In genomic region chr7:27185013-27185707, GRCh38 we compare ENCODE assay signal across 9 cellular contexts. TPM values are rescaled to one million over a fixed set of nuclear protein-coding genes. Genes with fewer than 3 reads are reported as not detected.
DNase-seq lines count a peak whose midpoint lies in the region; ATAC-seq and TF ChIP-seq lines count a peak whose summit lies in the region.
"Had no signal": no experiment of that assay in that cellular context is flagged by ENCODE, and none has a peak within 500 bp of the region (broad histone marks: within the 10 kb centered on the region; RNA-seq: fewer than 3 reads in every experiment).

Gene HOXA11 (minus strand): TSS chr7:27185232. CDS start chr7:27185144, 88 bp downstream.

- H3K27me3 ChIP-seq in duodenal mucosa (ENCODE audit: control insufficient read depth in 1 of 2, insufficient read depth in 2 of 2, low read length in 2 of 2): peaks cover 88 to 96% of the 10 kb centered on the region in 2 donors

- peaks cover 9% of the 10 kb centered on the region for H3K36me3 Mint-ChIP-seq in T-helper 2 cell treated with Interferon-gamma antibody and Interleukin-4, amounts not matched to agents 5 μg/mL and 100 μg/mL, for 36 hours (ENCODE audit: low read depth)

- H3K9me3 ChIP-seq in duodenal mucosa (ENCODE audit: control insufficient read depth in 1 of 2, low read length in 2 of 2): no peaks in the 10 kb centered on the region

- H3K27me3 Mint-ChIP-seq in T-helper 2 cell treated with Interferon-gamma antibody and Interleukin-4, amounts not matched to agents 5 μg/mL and 100 μg/mL, for 36 hours (ENCODE audit: low read depth): peaks cover 89% of the 10 kb centered on the region

- ATAC-seq in omental fat pad (ENCODE audit: low FRiP score) (no peak), HG02852 (IDR thresholded peaks at IDR 0.05; ENCODE audit: unreplicated experiment) (no peak)

- H3K9ac ChIP-seq in duodenal mucosa (ENCODE audit: low read depth in 1 of 2, low read length in 2 of 2): no peak within 1 kb of the TSS

- peak within 1 kb of the TSS; percentile 75 for H3K27ac Mint-ChIP-seq in T-helper 2 cell treated with Interferon-gamma antibody and Interleukin-4, amounts not matched to agents 5 μg/mL and 100 μg/mL, for 36 hours

- no peak for DNase-seq in T-helper 2 cell treated with Interferon-gamma antibody and Interleukin-4, amounts not matched to agents 5 μg/mL and 100 μg/mL, for 36 hours (ENCODE audit: low spot score)
- no peak for DNase-seq in T-helper 2 cell
- peak; percentile 26 for DNase-seq in NCI-H82 treated with DMSO at 0.1 percent for 48 hours (lab: John Stamatoyannopoulos, UW; ENCODE audit: unreplicated experiment)
- DNase-seq in omental fat pad (ENCODE audit: low spot score): peak; percentile 18
- DNase-seq in GM13977 (ENCODE audit: low spot score): no peak
- DNase-seq in substantia nigra (lab: John Stamatoyannopoulos, UW): no peak

- H3K36me3 ChIP-seq in duodenal mucosa (ENCODE audit: control insufficient read depth in 1 of 2, insufficient read depth in 2 of 2, low read length in 2 of 2): no peaks in the 10 kb centered on the region

- peaks cover 3% of the 10 kb centered on the region for H3K9me3 Mint-ChIP-seq in T-helper 2 cell treated with Interferon-gamma antibody and Interleukin-4, amounts not matched to agents 5 μg/mL and 100 μg/mL, for 36 hours
- H3K9me3 Mint-ChIP-seq: activated naive CD4-positive, alpha-beta T cell treated with anti-CD3 and anti-CD28 coated beads, Interleukin-2, amount 50 U/mL, for 72 hours had no signal

- TF ChIP-seq CTCF in omental fat pad (IDR thresholded peaks at IDR 0.05) (no peak), GM13977 (IDR thresholded peaks at IDR 0.05; ENCODE audit: extremely low read depth, insufficient read depth, missing control alignments) (no peak)

- in situ Hi-C loops in GM13977 (cut with MboI; ENCODE audit: low pct_unique_long_range_greater_than_20kb, low sequenced_read_pairs, unreplicated experiment): no loop called here

- peaks cover 20 to 27% of the 10 kb centered on the region in 2 donors for H3K4me1 ChIP-seq in duodenal mucosa (ENCODE audit: control insufficient read depth in 1 of 2, insufficient read depth in 2 of 2, low read length in 2 of 2)

- H3K27ac ChIP-seq in duodenal mucosa (ENCODE audit: low read depth, low read length): no peak within 1 kb of the TSS
- no peak within 1 kb of the TSS for H3K27ac ChIP-seq in substantia nigra (ENCODE audit: low read depth, low read length, poor library complexity, severe bottlenecking)

- peak within 1 kb of the TSS; percentile 38 to 48 for H3K4me3 ChIP-seq in duodenal mucosa (ENCODE audit: low read depth in 1 of 2, low read length in 2 of 2)

- H3K4me1 Mint-ChIP-seq in T-helper 2 cell treated with Interferon-gamma antibody and Interleukin-4, amounts not matched to agents 5 μg/mL and 100 μg/mL, for 36 hours (ENCODE audit: low read depth): peaks cover 24% of the 10 kb centered on the region

- H3K4me3 Mint-ChIP-seq in T-helper 2 cell treated with Interferon-gamma antibody and Interleukin-4, amounts not matched to agents 5 μg/mL and 100 μg/mL, for 36 hours: peak within 1 kb of the TSS; percentile 69

RNA-seq across cellular contexts. Expression of gene HOXA11, which starts in this region (rescaled TPM):
- total RNA-seq in omental fat pad: not detected
- total RNA-seq: activated naive CD4-positive, alpha-beta T cell treated with anti-CD3 and anti-CD28 coated beads, Interleukin-2, amount 50 U/mL, for 72 hours had no signal

Comparison
In these comparisons a context has a peak if more than half of its experiments do, and no peak if none do; other contexts are left out.
1. Peak in DNase-seq in omental fat pad; RNA of the gene not detected or under 1 TPM.